In the genomic region with DNA sequence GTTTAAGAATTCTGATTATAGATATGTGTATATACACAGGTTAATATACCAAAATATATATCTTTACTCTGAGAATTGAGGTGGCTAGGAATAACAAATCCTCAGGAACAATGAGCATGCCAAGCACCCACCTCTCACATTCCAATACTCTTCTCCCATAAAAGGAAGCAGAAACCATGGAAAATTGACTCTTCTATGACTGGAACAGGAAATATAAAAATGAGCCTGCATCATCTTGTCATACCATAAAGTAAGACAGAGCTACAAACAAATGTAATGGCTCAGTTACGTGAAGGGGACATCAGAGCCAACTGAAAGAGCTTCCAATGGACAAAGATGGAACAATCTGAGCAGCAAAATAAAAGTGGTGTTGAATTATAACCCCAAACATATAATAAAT, we compare ENCODE assay signal across 35 cellular contexts. TPM values are rescaled to one million over a fixed set of nuclear protein-coding genes. Genes with fewer than 3 reads are reported as not detected.
"Had no signal": no experiment of that assay in that cellular context is flagged by ENCODE, and none has a peak within 500 bp of the region (broad histone marks: within the 10 kb centered on the region; RNA-seq: fewer than 3 reads in every experiment).

No MANE protein-coding gene starts in this region.

- H3K27ac ChIP-seq: adrenal gland, breast epithelium, cardiac muscle cell, colonic mucosa, esophagus muscularis mucosa, foreskin keratinocyte, gastrocnemius medialis, heart left ventricle had no signal

- H3K27me3 ChIP-seq: adrenal gland, cardiac muscle cell, colonic mucosa, esophagus muscularis mucosa, foreskin keratinocyte, gastrocnemius medialis, heart left ventricle had no signal

- H3K36me3 ChIP-seq: adrenal gland, breast epithelium, cardiac muscle cell, colonic mucosa, esophagus muscularis mucosa, gastrocnemius medialis, heart left ventricle had no signal

- DNase-seq: activated CD4-positive, alpha-beta memory T cell treated with anti-CD3 and anti-CD28 coated beads for 36 hours; activated CD4-positive, alpha-beta T cell treated with anti-CD3 and anti-CD28 coated beads for 36 hours; activated CD4-positive, alpha-beta T cell treated with anti-CD3 and anti-CD28 coated beads, Interleukin-2, amount 10 ng/mL, durations not matched to agents 24 days and 14 days; activated CD4-positive, CD25-positive, alpha-beta regulatory T cell; activated CD4-positive, CD25-positive, alpha-beta regulatory T cell treated with anti-CD3 and anti-CD28 coated beads, Interleukin-2, amount 50 U/mL, for 72 hours; activated CD8-positive, alpha-beta memory T cell treated with anti-CD3 and anti-CD28 coated beads, Interleukin-2, amount 10 ng/mL, durations not matched to agents 7 days and 5 days; activated CD8-positive, alpha-beta memory T cell treated with anti-CD3 and anti-CD28 coated beads, Interleukin-2, amount 50 U/mL, for 4 hours; activated CD8-positive, alpha-beta T cell treated with anti-CD3 and anti-CD28 coated beads, Interleukin-2, amount 10 ng/mL, durations not matched to agents 7 days and 5 days; activated effector memory CD4-positive, alpha-beta T cell treated with anti-CD3 and anti-CD28 coated beads, Interleukin-2, amount 50 U/mL, for 16 hours; activated naive CD4-positive, alpha-beta T cell treated with anti-CD3 and anti-CD28 coated beads for 36 hours; activated naive CD8-positive, alpha-beta T cell treated with anti-CD3 and anti-CD28 coated beads for 36 hours; activated naive CD8-positive, alpha-beta T cell treated with anti-CD3 and anti-CD28 coated beads, Interleukin-2, amount 50 U/mL, for 24 hours; activated T-cell treated with anti-CD3 and anti-CD28 coated beads, Interleukin-2, amount 50 U/mL, for 1 hour; activated T-cell treated with anti-CD3 and anti-CD28 coated beads, Interleukin-2, amount 50 U/mL, for 48 hours; adrenal gland; amygdala; aorta; central memory CD4-positive, alpha-beta T cell; cerebellar nuclear complex; colonic mucosa; effector CD8-positive, alpha-beta T cell; gastrocnemius medialis; glutamatergic neuron; heart left ventricle; T-helper 2 cell had no signal

- H3K9me3 ChIP-seq: adrenal gland, breast epithelium, colonic mucosa, esophagus muscularis mucosa, heart left ventricle had no signal

- ATAC-seq: activated CD4-positive, alpha-beta T cell treated with anti-CD3 and anti-CD28 coated beads for 36 hours; activated CD8-positive, alpha-beta memory T cell treated with anti-CD3 and anti-CD28 coated beads, Interleukin-2, amount 10 ng/mL, durations not matched to agents 7 days and 5 days; activated CD8-positive, alpha-beta T cell treated with anti-CD3 and anti-CD28 coated beads, Interleukin-2, amount 10 ng/mL, durations not matched to agents 7 days and 5 days; activated naive CD8-positive, alpha-beta T cell treated with anti-CD3 and anti-CD28 coated beads, Interleukin-2, amount 50 U/mL, for 24 hours; gastrocnemius medialis; heart left ventricle had no signal

- H3K4me3 ChIP-seq: adrenal gland, breast epithelium, cardiac muscle cell, colonic mucosa, esophagus muscularis mucosa, gastrocnemius medialis, heart left ventricle had no signal

- H3K4me1 ChIP-seq: adrenal gland, breast epithelium, colonic mucosa, esophagus muscularis mucosa, foreskin keratinocyte, gastrocnemius medialis, heart left ventricle had no signal

RNA-seq across cellular contexts. Expression of gene MAGEA8, which starts 3.8 kb away (rescaled TPM):
- total RNA-seq: activated CD4-positive, alpha-beta memory T cell treated with anti-CD3 and anti-CD28 coated beads for 36 hours; activated CD4-positive, alpha-beta T cell treated with anti-CD3 and anti-CD28 coated beads for 36 hours; activated CD4-positive, alpha-beta T cell treated with anti-CD3 and anti-CD28 coated beads, Interleukin-2, amount 10 ng/mL, durations not matched to agents 24 days and 14 days; activated CD8-positive, alpha-beta memory T cell treated with anti-CD3 and anti-CD28 coated beads for 36 hours; activated CD8-positive, alpha-beta memory T cell treated with anti-CD3 and anti-CD28 coated beads, Interleukin-2, amount 10 ng/mL, durations not matched to agents 7 days and 5 days; activated CD8-positive, alpha-beta T cell treated with anti-CD3 and anti-CD28 coated beads, Interleukin-2, amount 10 ng/mL, durations not matched to agents 7 days and 5 days; activated naive CD4-positive, alpha-beta T cell treated with anti-CD3 and anti-CD28 coated beads for 36 hours; activated naive CD8-positive, alpha-beta T cell treated with anti-CD3 and anti-CD28 coated beads for 36 hours; activated T-helper 1 cell treated with anti-CD3 and anti-CD28 coated beads, Interleukin-12 subunit alpha, Interleukin-12 subunit beta, Interleukin-2, Interleukin-4 antibody, amounts not matched to agents 30 ng/mL and 10 ng/mL and 1 ng/mL, durations not matched to agents 14 hours and 24 hours and 36 hours; activated T-helper 2 cell treated with anti-CD3 and anti-CD28 coated beads, Interferon-gamma antibody, Interleukin-2, Interleukin-4, amounts not matched to agents 10 μg/mL and 5 μg/mL and 100 μg/mL, durations not matched to agents 14 hours and 24 hours and 36 hours; adrenal gland; aorta; breast epithelium; cardiac muscle cell; colonic mucosa; dermis microvascular lymphatic vessel endothelial cell; endothelial cell of umbilical vein; epithelial cell of proximal tubule; esophagus muscularis mucosa; foreskin keratinocyte; gastrocnemius medialis; heart left ventricle had no signal
- polyA plus RNA-seq: adrenal gland, aorta, endothelial cell of umbilical vein, foreskin keratinocyte, heart left ventricle had no signal

RNA-seq across cellular contexts. Expression of gene HSFX4, which starts 52.2 kb away (rescaled TPM):
- total RNA-seq: activated CD4-positive, alpha-beta memory T cell treated with anti-CD3 and anti-CD28 coated beads for 36 hours; activated CD4-positive, alpha-beta T cell treated with anti-CD3 and anti-CD28 coated beads for 36 hours; activated CD4-positive, alpha-beta T cell treated with anti-CD3 and anti-CD28 coated beads, Interleukin-2, amount 10 ng/mL, durations not matched to agents 24 days and 14 days; activated CD8-positive, alpha-beta memory T cell treated with anti-CD3 and anti-CD28 coated beads for 36 hours; activated CD8-positive, alpha-beta T cell treated with anti-CD3 and anti-CD28 coated beads, Interleukin-2, amount 10 ng/mL, durations not matched to agents 7 days and 5 days; activated naive CD4-positive, alpha-beta T cell treated with anti-CD3 and anti-CD28 coated beads for 36 hours; activated naive CD8-positive, alpha-beta T cell treated with anti-CD3 and anti-CD28 coated beads for 36 hours; activated T-helper 1 cell treated with anti-CD3 and anti-CD28 coated beads, Interleukin-12 subunit alpha, Interleukin-12 subunit beta, Interleukin-2, Interleukin-4 antibody, amounts not matched to agents 30 ng/mL and 10 ng/mL and 1 ng/mL, durations not matched to agents 14 hours and 24 hours and 36 hours; activated T-helper 2 cell treated with anti-CD3 and anti-CD28 coated beads, Interferon-gamma antibody, Interleukin-2, Interleukin-4, amounts not matched to agents 10 μg/mL and 5 μg/mL and 100 μg/mL, durations not matched to agents 14 hours and 24 hours and 36 hours; adrenal gland; aorta; breast epithelium; cardiac muscle cell; colonic mucosa; dermis microvascular lymphatic vessel endothelial cell; endothelial cell of umbilical vein; epithelial cell of proximal tubule; esophagus muscularis mucosa; foreskin keratinocyte; gastrocnemius medialis had no signal
- polyA plus RNA-seq: aorta, cardiac muscle cell, endothelial cell of umbilical vein, foreskin keratinocyte had no signal
